37 cellular contexts compared by ENCODE assay signal in genomic region chr7:20666444-20666843, GRCh38. TPM values are rescaled to one million over a fixed set of nuclear protein-coding genes. Genes with fewer than 3 reads are reported as not detected.
"Had no signal": no experiment of that assay in that cellular context is flagged by ENCODE, and none has a peak within 500 bp of the region (broad histone marks: within the 10 kb centered on the region; RNA-seq: fewer than 3 reads in every experiment).

No MANE protein-coding gene starts in this region.

- H3K27me3 ChIP-seq: adrenal gland, body of pancreas, brain microvascular endothelial cell, breast epithelium had no signal

- H3K27ac ChIP-seq: adrenal gland, body of pancreas, brain microvascular endothelial cell, breast epithelium, VCaP had no signal

- ATAC-seq: activated CD8-positive, alpha-beta T cell treated with anti-CD3 and anti-CD28 coated beads for 36 hours; activated naive CD4-positive, alpha-beta T cell treated with anti-CD3 and anti-CD28 coated beads, Interleukin-2, amount 50 U/mL, for 72 hours; activated T-cell treated with anti-CD3 and anti-CD28 coated beads, Interleukin-2, amount 50 U/mL, for 4 hours; activated T-cell treated with anti-CD3 and anti-CD28 coated beads, Interleukin-2, amount 50 U/mL, for 72 hours; activated T-helper 17 cell treated with anti-CD3 and anti-CD28 coated beads, Interleukin-2, amount 50 U/mL, for 72 hours; body of pancreas had no signal

- DNase-seq: activated B cell treated with CpG ODN at 0.5 μM for 24 hours; activated CD4-positive, alpha-beta memory T cell treated with anti-CD3 and anti-CD28 coated beads for 36 hours; activated CD4-positive, alpha-beta T cell treated with anti-CD3 and anti-CD28 coated beads for 4 hours; activated CD4-positive, alpha-beta T cell treated with anti-CD3 and anti-CD28 coated beads, Interleukin-2, amount 10 ng/mL, durations not matched to agents 24 days and 14 days; activated CD4-positive, alpha-beta T cell treated with anti-CD3 and anti-CD28 coated beads, Interleukin-2, amount 50 U/mL, for 1 hour; activated CD4-positive, alpha-beta T cell treated with anti-CD3 and anti-CD28 coated beads, Interleukin-2, amount 50 U/mL, for 4 hours; activated CD4-positive, CD25-positive, alpha-beta regulatory T cell treated with anti-CD3 and anti-CD28 coated beads, Interleukin-2, amount 50 U/mL, for 72 hours; activated CD8-positive, alpha-beta memory T cell treated with anti-CD3 and anti-CD28 coated beads, Interleukin-2, amount 50 U/mL, for 4 hours; activated CD8-positive, alpha-beta T cell treated with anti-CD3 and anti-CD28 coated beads for 36 hours; activated effector memory CD4-positive, alpha-beta T cell treated with anti-CD3 and anti-CD28 coated beads, Interleukin-2, amount 50 U/mL, for 16 hours; activated gamma-delta T cell treated with Interleukin-2 at 50 U/mL for 16 hours; activated naive CD4-positive, alpha-beta T cell; activated naive CD4-positive, alpha-beta T cell treated with anti-CD3 and anti-CD28 coated beads for 36 hours; activated naive CD4-positive, alpha-beta T cell treated with anti-CD3 and anti-CD28 coated beads, Interleukin-2, amount 50 U/mL, for 16 hours; activated naive CD8-positive, alpha-beta T cell treated with anti-CD3 and anti-CD28 coated beads for 36 hours; activated T-cell treated with anti-CD3 and anti-CD28 coated beads for 4 hours; activated T-cell treated with anti-CD3 and anti-CD28 coated beads, Interleukin-2, amount 50 U/mL, for 1 hour; activated T-cell treated with anti-CD3 and anti-CD28 coated beads, Interleukin-2, amount 50 U/mL, for 4 hours; activated T-cell treated with anti-CD3 and anti-CD28 coated beads, Interleukin-2, amount 50 U/mL, for 72 hours; adrenal gland; amniotic stem cell; aorta; body of pancreas; brain microvascular endothelial cell; central memory CD4-positive, alpha-beta T cell; T-helper 2 cell; T-helper 9 cell had no signal

- H3K4me3 ChIP-seq: adrenal gland, body of pancreas, breast epithelium had no signal

- H3K9me3 ChIP-seq: adrenal gland, body of pancreas, breast epithelium had no signal

- FAIRE-seq: astrocyte, TTC549 had no signal

- H3K4me1 ChIP-seq: adrenal gland, body of pancreas, breast epithelium had no signal

- H3K36me3 ChIP-seq: adrenal gland, brain microvascular endothelial cell, breast epithelium had no signal

RNA-seq across cellular contexts. Expression of gene ABCB5, which starts 51.0 kb away (rescaled TPM):
- total RNA-seq: activated B cell treated with CpG ODN at 0.5 μM for 24 hours; activated CD4-positive, alpha-beta memory T cell treated with anti-CD3 and anti-CD28 coated beads for 36 hours; activated CD4-positive, alpha-beta T cell treated with anti-CD3 and anti-CD28 coated beads, Interleukin-2, amount 10 ng/mL, durations not matched to agents 24 days and 14 days; activated CD8-positive, alpha-beta memory T cell treated with anti-CD3 and anti-CD28 coated beads for 36 hours; activated CD8-positive, alpha-beta T cell treated with anti-CD3 and anti-CD28 coated beads for 36 hours; activated naive CD4-positive, alpha-beta T cell treated with anti-CD3 and anti-CD28 coated beads for 36 hours; activated naive CD4-positive, alpha-beta T cell treated with anti-CD3 and anti-CD28 coated beads, Interleukin-2, amount 50 U/mL, for 72 hours; activated naive CD8-positive, alpha-beta T cell treated with anti-CD3 and anti-CD28 coated beads for 36 hours; activated T-cell treated with anti-CD3 and anti-CD28 coated beads, Interleukin-2, amount 50 U/mL, for 4 hours; activated T-cell treated with anti-CD3 and anti-CD28 coated beads, Interleukin-2, amount 50 U/mL, for 72 hours; activated T-helper 1 cell treated with anti-CD3 and anti-CD28 coated beads, Interleukin-12 subunit alpha, Interleukin-12 subunit beta, Interleukin-2, Interleukin-4 antibody, amounts not matched to agents 30 ng/mL and 10 ng/mL and 1 ng/mL, durations not matched to agents 14 hours and 24 hours and 36 hours; activated T-helper 17 cell treated with anti-CD3 and anti-CD28 coated beads, Interleukin-2, amount 50 U/mL, for 72 hours; adrenal gland; astrocyte; cardiac septum; cerebellum had no signal
- polyA plus RNA-seq: aorta had no signal
